ENCODE assay signal across 9 cellular contexts in the genomic region with DNA sequence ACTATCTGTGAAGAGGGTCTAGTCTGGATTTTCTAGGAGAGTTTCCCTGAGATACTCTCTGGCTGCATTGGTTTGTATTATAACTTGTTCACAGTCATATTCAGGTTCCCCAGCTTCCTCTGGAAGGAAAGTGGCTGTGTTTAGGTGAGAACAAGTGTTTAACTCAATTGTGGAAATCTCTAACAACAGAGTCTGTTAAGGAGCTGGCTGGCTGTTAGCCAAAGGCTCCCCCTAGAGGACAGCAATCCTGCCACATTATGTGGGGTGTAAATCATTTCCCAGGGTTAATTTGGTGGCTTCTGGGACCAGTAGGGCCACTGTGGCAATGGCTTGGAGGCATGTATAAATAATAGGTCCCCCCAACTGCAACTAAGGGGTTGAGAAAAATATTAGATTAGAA. TPM values are rescaled to one million over a fixed set of nuclear protein-coding genes. Genes with fewer than 3 reads are reported as not detected.
A peak's percentile ranks its signal among the peaks of the same experiment; 100 is the strongest.
DNase-seq lines count a peak whose midpoint lies in the region; ATAC-seq and TF ChIP-seq lines count a peak whose summit lies in the region.
"Had no signal": no experiment of that assay in that cellular context is flagged by ENCODE, and none has a peak within 500 bp of the region (broad histone marks: within the 10 kb centered on the region; RNA-seq: fewer than 3 reads in every experiment).

No MANE protein-coding gene starts in this region.

- no peak for TF ChIP-seq POLR2A in esophagus muscularis mucosa (IDR thresholded peaks at IDR 0.05; ENCODE audit: low read depth)

- ATAC-seq in stimulated activated naive B cell treated with anti-CD40 and anti-IgM and Interleukin-4, amounts not matched to agents 10 μg/mL and 1 μg/mL and 100 μg/mL, for 72 hours (replicated peaks) = peak; percentile 60 to 61

- no peak for TF ChIP-seq EP300 in esophagus muscularis mucosa (IDR thresholded peaks at IDR 0.05)

- intact Hi-C loops in esophagus muscularis mucosa (cut with DNase I) = no loop called here
- intact Hi-C loops in ascending aorta (cut with DNase I) = no loop called here

- no peak overlapping the region for H3K4me3 ChIP-seq in esophagus muscularis mucosa
- no peak overlapping the region for H3K4me3 ChIP-seq in ascending aorta

- H3K36me3 Mint-ChIP-seq in activated naive CD4-positive, alpha-beta T cell treated with anti-CD3 and anti-CD28 coated beads, Interleukin-2, amount 10 ng/mL, durations not matched to agents 7 days and 5 days = no peaks in the 10 kb centered on the region
- no peaks in the 10 kb centered on the region for H3K36me3 Mint-ChIP-seq in stimulated activated naive B cell treated with anti-CD40 and anti-IgM and Interleukin-4, amounts not matched to agents 10 μg/mL and 1 μg/mL and 100 μg/mL, for 72 hours

- DNase-seq in activated naive CD4-positive, alpha-beta T cell treated with anti-CD3 and anti-CD28 coated beads, Interleukin-2, amount 10 ng/mL, durations not matched to agents 7 days and 5 days = peak; percentile 25
- no peak for DNase-seq in activated naive CD4-positive, alpha-beta T cell (lab: John Stamatoyannopoulos, UW)
- peak; percentile 33 for DNase-seq in NCI-H69 (lab: John Stamatoyannopoulos, UW)
- DNase-seq in esophagus muscularis mucosa (ENCODE audit: extremely low spot score) = no peak
- no peak for DNase-seq in stimulated activated naive B cell treated with anti-CD40 and anti-IgM and Interleukin-4, amounts not matched to agents 10 μg/mL and 1 μg/mL and 100 μg/mL, for 72 hours
- DNase-seq in stimulated activated naive CD4-positive, alpha-beta T cell (lab: John Stamatoyannopoulos, UW) = no peak
- no peak for DNase-seq in effector CD4-positive, alpha-beta T cell
- no peak for DNase-seq in ascending aorta (ENCODE audit: low spot score in 2 of 2)

- no peaks in the 10 kb centered on the region for H3K36me3 ChIP-seq in esophagus muscularis mucosa
- no peaks in the 10 kb centered on the region for H3K36me3 ChIP-seq in ascending aorta

- no peak overlapping the region for H3K27ac Mint-ChIP-seq in activated naive CD4-positive, alpha-beta T cell treated with anti-CD3 and anti-CD28 coated beads, Interleukin-2, amount 10 ng/mL, durations not matched to agents 7 days and 5 days
- H3K27ac Mint-ChIP-seq in stimulated activated naive B cell treated with anti-CD40 and anti-IgM and Interleukin-4, amounts not matched to agents 10 μg/mL and 1 μg/mL and 100 μg/mL, for 72 hours = no peak overlapping the region

- CTCF ChIA-PET in activated naive CD4-positive, alpha-beta T cell treated with anti-CD3 and anti-CD28 coated beads, Interleukin-2, amount 10 ng/mL, durations not matched to agents 7 days and 5 days (lab: Charles Lee) = interaction anchor here (0.7 to 2.8 kb wide), 6 partner anchors 10 to 274 kb away, joined by 3 to 11 read pairs (median 4); a partner anchor contains a TSS

- H3K4me1 ChIP-seq in esophagus muscularis mucosa = no peaks in the 10 kb centered on the region
- H3K4me1 ChIP-seq in ascending aorta = no peaks in the 10 kb centered on the region

- no peaks in the 10 kb centered on the region for H3K9me3 Mint-ChIP-seq in activated naive CD4-positive, alpha-beta T cell treated with anti-CD3 and anti-CD28 coated beads, Interleukin-2, amount 10 ng/mL, durations not matched to agents 7 days and 5 days
- no peaks in the 10 kb centered on the region for H3K9me3 Mint-ChIP-seq in stimulated activated naive B cell treated with anti-CD40 and anti-IgM and Interleukin-4, amounts not matched to agents 10 μg/mL and 1 μg/mL and 100 μg/mL, for 72 hours

- no peak overlapping the region for H3K27ac ChIP-seq in esophagus muscularis mucosa (replicated peaks in 1 of 4)
- no peak overlapping the region for H3K27ac ChIP-seq in ascending aorta

- H3K4me3 Mint-ChIP-seq in activated naive CD4-positive, alpha-beta T cell treated with anti-CD3 and anti-CD28 coated beads, Interleukin-2, amount 10 ng/mL, durations not matched to agents 7 days and 5 days = no peak overlapping the region
- no peak overlapping the region for H3K4me3 Mint-ChIP-seq in stimulated activated naive B cell treated with anti-CD40 and anti-IgM and Interleukin-4, amounts not matched to agents 10 μg/mL and 1 μg/mL and 100 μg/mL, for 72 hours

- H3K9me3 ChIP-seq in esophagus muscularis mucosa (no peaks in the 10 kb centered on the region), ascending aorta (no peaks in the 10 kb centered on the region)

- TF ChIP-seq CTCF in esophagus muscularis mucosa (IDR thresholded peaks at IDR 0.05) = peak in 2 of 3 experiments; percentile 11 to 14
- TF ChIP-seq CTCF in ascending aorta (IDR thresholded peaks at IDR 0.05) = no peak

- H3K4me1 Mint-ChIP-seq in activated naive CD4-positive, alpha-beta T cell treated with anti-CD3 and anti-CD28 coated beads, Interleukin-2, amount 10 ng/mL, durations not matched to agents 7 days and 5 days = no peaks in the 10 kb centered on the region
- peaks cover 34 to 41% of the 10 kb centered on the region in 2 donors for H3K4me1 Mint-ChIP-seq in stimulated activated naive B cell treated with anti-CD40 and anti-IgM and Interleukin-4, amounts not matched to agents 10 μg/mL and 1 μg/mL and 100 μg/mL, for 72 hours

- H3K27me3 ChIP-seq in esophagus muscularis mucosa (peaks cover 0 to 9% (median 0%) of the 10 kb centered on the region in 4 donors), ascending aorta (no peaks in the 10 kb centered on the region)

- no peaks in the 10 kb centered on the region for H3K27me3 Mint-ChIP-seq in activated naive CD4-positive, alpha-beta T cell treated with anti-CD3 and anti-CD28 coated beads, Interleukin-2, amount 10 ng/mL, durations not matched to agents 7 days and 5 days
- H3K27me3 Mint-ChIP-seq in stimulated activated naive B cell treated with anti-CD40 and anti-IgM and Interleukin-4, amounts not matched to agents 10 μg/mL and 1 μg/mL and 100 μg/mL, for 72 hours = no peaks in the 10 kb centered on the region

RNA-seq across cellular contexts. Expression of a gene that starts 18.4 kb away (rescaled TPM):
- total RNA-seq in esophagus muscularis mucosa (not detected), ascending aorta (not detected)
- total RNA-seq: mononuclear cell had no signal

RNA-seq across cellular contexts. Expression of a gene that starts 32.8 kb away (rescaled TPM):
- total RNA-seq in esophagus muscularis mucosa (10 to 100 TPM; 20.3 to 30.7 (median 25.6) TPM), ascending aorta (114 TPM)

RNA-seq across cellular contexts. Expression of a gene that starts 50.8 kb away (rescaled TPM):
- 1 to 10 TPM; 1.6 to 3.7 (median 2.2) TPM for total RNA-seq in esophagus muscularis mucosa
- total RNA-seq in ascending aorta = not detected

Comparison
In these comparisons a context has a peak if more than half of its experiments do, and no peak if none do; other contexts are left out.
1. DNase-seq: peak in activated naive CD4-positive, alpha-beta T cell treated with anti-CD3 and anti-CD28 coated beads, Interleukin-2, amount 10 ng/mL, durations not matched to agents 7 days and 5 days (single experiment) and NCI-H69 (single experiment); none in activated naive CD4-positive, alpha-beta T cell (0 of 4), esophagus muscularis mucosa (single experiment), stimulated activated naive B cell treated with anti-CD40 and anti-IgM and Interleukin-4, amounts not matched to agents 10 μg/mL and 1 μg/mL and 100 μg/mL, for 72 hours (single experiment), stimulated activated naive CD4-positive, alpha-beta T cell (0 of 6), effector CD4-positive, alpha-beta T cell (single experiment) and ascending aorta (0 of 2).
2. CTCF ChIP-seq: peak in esophagus muscularis mucosa (2 of 3); none in ascending aorta (0 of 3).